ENCODE assay signal across 10 cellular contexts in genomic region chr20:47125553-47126373, GRCh38.
A peak's percentile ranks its signal among the peaks of the same experiment; 100 is the strongest.
DNase-seq lines count a peak whose midpoint lies in the region; ATAC-seq, FAIRE-seq and TF ChIP-seq lines count a peak whose summit lies in the region.
"Had no signal": no experiment of that assay in that cellular context is flagged by ENCODE, and none has a peak within 500 bp of the region (broad histone marks: within the 10 kb centered on the region; RNA-seq: fewer than 3 reads in every experiment).

No MANE protein-coding gene starts in this region.

- CTCF ChIA-PET in CD8-positive, alpha-beta T cell (lab: Charles Lee), result no interaction called here

- peak overlapping the region; percentile 80 for H3K4me2 ChIP-seq in keratinocyte (ENCODE audit: control insufficient read depth, extremely low read depth, insufficient read depth, low read depth, low read length)

- no peaks in the 10 kb centered on the region for H3K36me3 ChIP-seq in keratinocyte (ENCODE audit: control insufficient read depth in 2 of 2, extremely low read depth in 1 of 2, insufficient read depth in 2 of 2, low read length in 2 of 2)
- no peaks in the 10 kb centered on the region for H3K36me3 ChIP-seq in tibial artery
- H3K36me3 ChIP-seq in CD8-positive, alpha-beta T cell (ENCODE audit: insufficient read depth, low read length), result no peaks in the 10 kb centered on the region

- TF ChIP-seq CTCF in keratinocyte (optimal IDR thresholded peaks at IDR 0.05 in 1 of 3, IDR thresholded peaks at IDR 0.05 in 1 of 3, conservative IDR thresholded peaks at IDR 0.05 in 1 of 3; ENCODE audit: extremely low read depth in 1 of 3, insufficient read depth in 2 of 3, low read length in 3 of 3), result no peak
- no peak for TF ChIP-seq CTCF in tibial artery (IDR thresholded peaks at IDR 0.05)
- TF ChIP-seq CTCF in CD8-positive, alpha-beta T cell (IDR thresholded peaks at IDR 0.05), result no peak

- no peaks in the 10 kb centered on the region for H3K4me1 Mint-ChIP-seq in CD8-positive, alpha-beta T cell (ENCODE audit: low read depth)

- H3K4me1 ChIP-seq in keratinocyte (ENCODE audit: control insufficient read depth, extremely low read depth, insufficient read depth, low read length), result peaks cover 34% of the 10 kb centered on the region
- H3K4me1 ChIP-seq in tibial artery, result peaks cover 0 to 23% (median 10%) of the 10 kb centered on the region in 4 donors
- no peaks in the 10 kb centered on the region for H3K4me1 ChIP-seq in CD8-positive, alpha-beta T cell (ENCODE audit: insufficient read depth, low read length)

- H3K27me3 ChIP-seq in keratinocyte (ENCODE audit: control insufficient read depth, extremely low read depth, insufficient read depth, low read length), result no peaks in the 10 kb centered on the region
- H3K27me3 ChIP-seq in tibial artery, result peaks cover 0 to 3% of the 10 kb centered on the region in 2 donors
- H3K27me3 ChIP-seq in CD8-positive, alpha-beta T cell (ENCODE audit: insufficient read depth, low read length), result no peaks in the 10 kb centered on the region

- H3K9me3 Mint-ChIP-seq in CD8-positive, alpha-beta T cell, result no peaks in the 10 kb centered on the region

- H4K20me1 ChIP-seq in keratinocyte (ENCODE audit: control insufficient read depth, extremely low read depth, insufficient read depth, low read length), result no peaks in the 10 kb centered on the region

- H3K9me3 ChIP-seq in keratinocyte (ENCODE audit: control insufficient read depth, low read depth, low read length), result no peaks in the 10 kb centered on the region
- no peaks in the 10 kb centered on the region for H3K9me3 ChIP-seq in tibial artery
- H3K9me3 ChIP-seq in CD8-positive, alpha-beta T cell (ENCODE audit: low read length), result no peaks in the 10 kb centered on the region

- intact Hi-C loops in tibial artery (cut with DNase I; ENCODE audit: low total_unique reads), result no loop called here
- intact Hi-C loops in CD8-positive, alpha-beta T cell (cut with DNase I, micrococcal nuclease), result no loop called here

- no peak overlapping the region for H3K4me3 Mint-ChIP-seq in CD8-positive, alpha-beta T cell

- peaks cover 35% of the 10 kb centered on the region for H3K27me3 Mint-ChIP-seq in CD8-positive, alpha-beta T cell (ENCODE audit: low read depth)

- H2AFZ ChIP-seq in keratinocyte (ENCODE audit: control insufficient read depth, low read length), result peak overlapping the region; percentile 90

- H3K79me2 ChIP-seq in keratinocyte (ENCODE audit: control insufficient read depth, insufficient read depth, low read length), result no peaks in the 10 kb centered on the region

- H3K27ac ChIP-seq in keratinocyte (ENCODE audit: control insufficient read depth, insufficient read depth, low read length) (peak overlapping the region; percentile 80), tibial artery (peak overlapping the region; percentile 10 to 27)
- H3K27ac ChIP-seq in CD8-positive, alpha-beta T cell (ENCODE audit: low read depth, low read length), result no peak overlapping the region

- no peaks in the 10 kb centered on the region for H3K9me1 ChIP-seq in keratinocyte (ENCODE audit: control insufficient read depth, extremely low read depth, insufficient read depth, low read length)

- peak; percentile 36 for DNase-seq in LHCN-M2 (ENCODE audit: low read depth)
- DNase-seq in astrocyte of the hippocampus (ENCODE audit: low read depth, low spot score), result peak; percentile 64
- peak; percentile 85 for DNase-seq in keratinocyte (ENCODE audit: low read depth, low spot score)
- no peak for DNase-seq in tibial artery
- no peak for DNase-seq in CD8-positive, alpha-beta T cell
- DNase-seq in NCI-H774 (lab: John Stamatoyannopoulos, UW), result no peak
- no peak for DNase-seq in medulla oblongata (ENCODE audit: extremely low spot score)
- DNase-seq: activated CD4-positive, CD25-positive, alpha-beta regulatory T cell had no signal

- ATAC-seq in CD8-positive, alpha-beta T cell, result no peak
- ATAC-seq in HG02610 (IDR thresholded peaks at IDR 0.05; ENCODE audit: unreplicated experiment), result no peak

- POLR2A ChIA-PET in CD8-positive, alpha-beta T cell (lab: Charles Lee), result interaction anchor here (0.6 kb wide), 1 partner anchor 129 kb away, joined by 3 read pairs; no protein-coding TSS in a partner anchor

- H3K4me3 ChIP-seq in keratinocyte (ENCODE audit: control insufficient read depth in 2 of 3, extremely low read depth in 1 of 3, insufficient read depth in 2 of 3, low read depth in 1 of 3, low read length in 3 of 3) (peak overlapping the region in 2 of 3 experiments; percentile 43 to 57), tibial artery (no peak overlapping the region)
- no peak overlapping the region for H3K4me3 ChIP-seq in CD8-positive, alpha-beta T cell (ENCODE audit: low read depth, low read length)

- dilution Hi-C loops in keratinocyte (cut with MboI; ENCODE audit: extremely low pct_ligation_motif_present, low sequenced_read_pairs), result no loop called here

- peak; percentile 96 for FAIRE-seq in keratinocyte (lab: Jason Lieb, UNC)
- FAIRE-seq: islet of Langerhans had no signal

- no peak overlapping the region for H3K27ac Mint-ChIP-seq in CD8-positive, alpha-beta T cell

- no peaks in the 10 kb centered on the region for H3K36me3 Mint-ChIP-seq in CD8-positive, alpha-beta T cell

- peak overlapping the region; percentile 64 for H3K9ac ChIP-seq in keratinocyte (ENCODE audit: control insufficient read depth, extremely low read depth, insufficient read depth, low read length)

Comparison
In these comparisons a context has a peak if more than half of its experiments do, and no peak if none do; other contexts are left out.
1. DNase-seq: peak in LHCN-M2 (single experiment), astrocyte of the hippocampus (single experiment) and keratinocyte (single experiment); none in tibial artery (0 of 2), CD8-positive, alpha-beta T cell (0 of 7), NCI-H774 (single experiment) and medulla oblongata (single experiment).
2. H3K4me3 ChIP-seq: peak in keratinocyte (2 of 3); none in tibial artery (0 of 2) and CD8-positive, alpha-beta T cell (single experiment).